8 cellular contexts compared by ENCODE assay signal in genomic region chr19:3342962-3343361, GRCh38. TPM values are rescaled to one million over a fixed set of nuclear protein-coding genes. Genes with fewer than 3 reads are reported as not detected.
A peak's percentile ranks its signal among the peaks of the same experiment; 100 is the strongest.
DNase-seq lines count a peak whose midpoint lies in the region; ATAC-seq and TF ChIP-seq lines count a peak whose summit lies in the region.
"Not testable (repeated sequence)": the region's sequence is repeated elsewhere in the genome, so short reads cannot be mapped to it uniquely, and the experiment has no call there.

No MANE protein-coding gene starts in this region.

- H3K9me3 ChIP-seq in GM23248 (ENCODE audit: low read depth); heart right ventricle; mesenchymal stem cell (ENCODE audit: control insufficient read depth, low read length); sigmoid colon; thoracic aorta; vagina: not testable (repeated sequence)

- peak overlapping the region; percentile 78 for H3K4me2 ChIP-seq in GM23248 (ENCODE audit: unreplicated experiment)
- not testable (repeated sequence) for H3K4me2 ChIP-seq in mesenchymal stem cell (ENCODE audit: low read length, poor library complexity, severe bottlenecking)

- not testable (repeated sequence) for H3K23ac ChIP-seq in mesenchymal stem cell (ENCODE audit: low read length in 2 of 2)

- H3K9me2 ChIP-seq in GM23248 (ENCODE audit: insufficient read depth), result not testable (repeated sequence)

- H3K9ac ChIP-seq in GM23248, result peak overlapping the region; percentile 62
- H3K9ac ChIP-seq in mesenchymal stem cell (ENCODE audit: low read length), result peak overlapping the region; percentile 71

- H3K27ac ChIP-seq in GM23248, result peak overlapping the region; percentile 72
- H3K27ac ChIP-seq in VCaP, result peak overlapping the region; percentile 40; the same call in 1 of the 2 replicates
- peak overlapping the region in 57 of 59 donors; percentile 18 to 92 (median 75) for H3K27ac ChIP-seq in dorsolateral prefrontal cortex
- peak overlapping the region in 9 of 10 donors; percentile 58 to 82 (median 70) for H3K27ac ChIP-seq in heart right ventricle
- not testable (repeated sequence) for H3K27ac ChIP-seq in mesenchymal stem cell (ENCODE audit: low read length, poor library complexity, severe bottlenecking)
- peak overlapping the region; percentile 86 to 94 (median 91) for H3K27ac ChIP-seq in sigmoid colon
- peak overlapping the region; percentile 87 to 91 for H3K27ac ChIP-seq in thoracic aorta
- peak overlapping the region; percentile 94 for H3K27ac ChIP-seq in vagina

- H2BK15ac ChIP-seq in mesenchymal stem cell (ENCODE audit: low read depth, poor library complexity, severe bottlenecking), result not testable (repeated sequence)

- not testable (repeated sequence) for H3K79me1 ChIP-seq in mesenchymal stem cell (replicated peaks; ENCODE audit: low read length, poor library complexity, severe bottlenecking)

- not testable (repeated sequence) for H3K79me2 ChIP-seq in GM23248 (ENCODE audit: insufficient read depth)

- not testable (repeated sequence) for H4K8ac ChIP-seq in mesenchymal stem cell (ENCODE audit: low read length)

- in situ Hi-C loops in GM23248 (cut with MboI), result not testable (repeated sequence)

- H3K4me3 ChIP-seq in GM23248, result peak overlapping the region; percentile 47; the same call in 1 of the 2 replicates
- H3K4me3 ChIP-seq in dorsolateral prefrontal cortex, result peak overlapping the region in 22 of 59 donors; percentile 6 to 61 (median 48)
- H3K4me3 ChIP-seq in heart right ventricle, result peak overlapping the region in 2 of 10 donors; percentile 35 to 41
- H3K4me3 ChIP-seq in mesenchymal stem cell (ENCODE audit: insufficient read depth in 1 of 2, low read depth in 1 of 2, low read length in 2 of 2), result peak overlapping the region in 1 of 2 experiments; percentile 10
- H3K4me3 ChIP-seq in sigmoid colon, vagina: not testable (repeated sequence)
- peak overlapping the region; percentile 49 for H3K4me3 ChIP-seq in thoracic aorta

- not testable (repeated sequence) for H4K20me1 ChIP-seq in GM23248 (ENCODE audit: insufficient read depth)

- not testable (repeated sequence) for H3K27me3 ChIP-seq in GM23248 (replicated peaks; ENCODE audit: insufficient read depth); dorsolateral prefrontal cortex; heart right ventricle; mesenchymal stem cell (ENCODE audit: control insufficient read depth in 1 of 2, insufficient read depth in 1 of 2, low read length in 2 of 2); sigmoid colon; thoracic aorta (replicated peaks; ENCODE audit: insufficient read depth); vagina

- not testable (repeated sequence) for TF ChIP-seq CTCF in VCaP (conservative IDR thresholded peaks at IDR 0.05); dorsolateral prefrontal cortex (IDR thresholded peaks at IDR 0.05 in 54 of 56, conservative IDR thresholded peaks at IDR 0.05 in 2 of 56; ENCODE audit: low read depth in 1 of 56, partially characterized antibody in 56 of 56); heart right ventricle (IDR thresholded peaks at IDR 0.05); sigmoid colon (IDR thresholded peaks at IDR 0.05); thoracic aorta (IDR thresholded peaks at IDR 0.05); vagina (IDR thresholded peaks at IDR 0.05)

- H4K91ac ChIP-seq in mesenchymal stem cell (ENCODE audit: low read length), result not testable (repeated sequence)

- H3K18ac ChIP-seq in mesenchymal stem cell (ENCODE audit: low read depth in 1 of 2, low read length in 2 of 2), result not testable (repeated sequence)

- peak overlapping the region in 1 of 2 experiments; percentile 30 for H3K4ac ChIP-seq in mesenchymal stem cell (ENCODE audit: low read depth in 1 of 2, low read length in 2 of 2)

- not testable (repeated sequence) for H3K4me1 ChIP-seq in GM23248 (ENCODE audit: insufficient read depth)
- H3K4me1 ChIP-seq in heart right ventricle (peaks cover 14 to 39% (median 29%) of the 10 kb centered on the region in 9 donors), mesenchymal stem cell (ENCODE audit: control insufficient read depth, insufficient read depth, low read depth, low read length) (peaks cover 12% of the 10 kb centered on the region), sigmoid colon (peaks cover 0 to 70% (median 58%) of the 10 kb centered on the region in 4 donors), thoracic aorta (ENCODE audit: control insufficient read depth in 1 of 2, low read depth in 2 of 2) (peaks cover 27 to 51% of the 10 kb centered on the region in 2 donors), vagina (peaks cover 50% of the 10 kb centered on the region)

- peaks cover 12% of the 10 kb centered on the region for H3F3A ChIP-seq in GM23248 (ENCODE audit: insufficient read depth)

- not testable (repeated sequence) for TF ChIP-seq POLR2A in sigmoid colon (IDR thresholded peaks at IDR 0.05); vagina (IDR thresholded peaks at IDR 0.05)

- H2BK5ac ChIP-seq in mesenchymal stem cell (ENCODE audit: low read depth, low read length, poor library complexity, severe bottlenecking), result not testable (repeated sequence)

- H2AK5ac ChIP-seq in mesenchymal stem cell (ENCODE audit: low read length, severe bottlenecking), result not testable (repeated sequence)

- DNase-seq in GM23248; dorsolateral prefrontal cortex; heart right ventricle; mesenchymal stem cell; sigmoid colon; thoracic aorta (ENCODE audit: low spot score); vagina (ENCODE audit: extremely low spot score in 2 of 2): not testable (repeated sequence)

- not testable (repeated sequence) for H2BK120ac ChIP-seq in mesenchymal stem cell (ENCODE audit: low read depth, low read length)

- intact Hi-C loops in dorsolateral prefrontal cortex (cut with DNase I), result loop anchor here (5.0 kb wide), 2 partner anchors 84 to 89 kb away; no protein-coding TSS in a partner anchor
- intact Hi-C loops in heart right ventricle (cut with DNase I), result loop anchor here in 2 of 10 donors (5.0 kb wide), 1 partner anchor 84 kb away; no protein-coding TSS in a partner anchor
- intact Hi-C loops in sigmoid colon (cut with DNase I); vagina (cut with DNase I): not testable (repeated sequence)

- H3K14ac ChIP-seq in mesenchymal stem cell (ENCODE audit: low read length in 2 of 2), result not testable (repeated sequence)

- H3K36me3 ChIP-seq in GM23248 (ENCODE audit: low read depth); heart right ventricle; mesenchymal stem cell (ENCODE audit: control insufficient read depth in 1 of 2, insufficient read depth in 2 of 2, low read depth in 1 of 2, low read length in 2 of 2); sigmoid colon; thoracic aorta; vagina: not testable (repeated sequence)

- H2AFZ ChIP-seq in GM23248, result peak overlapping the region; percentile 51; the same call in 1 of the 2 replicates
- H2AFZ ChIP-seq in mesenchymal stem cell (ENCODE audit: low read depth, low read length), result not testable (repeated sequence)

- 78 to 82% methylated on average over 9 of the region's 9 CpGs for whole genome bisulfite sequencing in GM23248 (ENCODE audit: low coverage in 1 of 2, low lambda C conversion rate in 2 of 2, missing lambda C conversion rate in 2 of 2), 2 experiments
- WGBS in heart right ventricle, 2 donors, result 84 to 86% methylated on average over 9 of the region's 9 CpGs
- WGBS in mesenchymal stem cell, result 90% methylated on average over 8 of the region's 9 CpGs
- 87 to 90% methylated on average over 9 of the region's 9 CpGs for WGBS in sigmoid colon, 2 donors

- not testable (repeated sequence) for ATAC-seq in heart right ventricle; thoracic aorta (ENCODE audit: insufficient number of reproducible peaks, low FRiP score, low read depth)

- H2BK12ac ChIP-seq in mesenchymal stem cell (ENCODE audit: low read length in 2 of 2), result not testable (repeated sequence)

- not testable (repeated sequence) for TF ChIP-seq EP300 in sigmoid colon (IDR thresholded peaks at IDR 0.05)

RNA-seq across cellular contexts. Expression of gene NFIC, which starts 23.4 kb away (rescaled TPM):
- 50.4 and 51.9 TPM in 2 replicates for total RNA-seq in GM23248 (2014; rRNA removed; shearing (Covaris generic))
- 106 and 108 TPM in 2 replicates for polyA plus RNA-seq in GM23248 (2016; fragmentation: Nextera tagmentation; extraction: Ambion mirVana)
- total RNA-seq in dorsolateral prefrontal cortex, result 100 to 1,000 TPM in 118 of 120 experiments, 10 to 100 TPM in 2; 98.0 to 269 (median 135) TPM
- 100 to 1,000 TPM; 132 to 217 (median 161) TPM for total RNA-seq in heart right ventricle
- polyA plus RNA-seq in heart right ventricle, result 100 to 1,000 TPM in 1 of 2 donors, 10 to 100 TPM in 1; 52.3 to 147 TPM
- polyA plus RNA-seq in mesenchymal stem cell (2013, experiment 1 of 2), result 101 TPM
- 98.4 TPM for polyA plus RNA-seq in mesenchymal stem cell (2013, experiment 2 of 2)
- 100 to 1,000 TPM in 1 of 4 donors, 10 to 100 TPM in 3; 63.2 to 114 (median 74.2) TPM for total RNA-seq in sigmoid colon
- 10 to 100 TPM in 2 of 3 donors, 1 to 10 TPM in 1; 9.0 to 45.7 (median 10.2) TPM for polyA plus RNA-seq in sigmoid colon
- total RNA-seq in thoracic aorta, result 100 to 1,000 TPM; 178 to 203 TPM
- 142 TPM for total RNA-seq in vagina
